11 cellular contexts compared by ENCODE assay signal in the genomic region with DNA sequence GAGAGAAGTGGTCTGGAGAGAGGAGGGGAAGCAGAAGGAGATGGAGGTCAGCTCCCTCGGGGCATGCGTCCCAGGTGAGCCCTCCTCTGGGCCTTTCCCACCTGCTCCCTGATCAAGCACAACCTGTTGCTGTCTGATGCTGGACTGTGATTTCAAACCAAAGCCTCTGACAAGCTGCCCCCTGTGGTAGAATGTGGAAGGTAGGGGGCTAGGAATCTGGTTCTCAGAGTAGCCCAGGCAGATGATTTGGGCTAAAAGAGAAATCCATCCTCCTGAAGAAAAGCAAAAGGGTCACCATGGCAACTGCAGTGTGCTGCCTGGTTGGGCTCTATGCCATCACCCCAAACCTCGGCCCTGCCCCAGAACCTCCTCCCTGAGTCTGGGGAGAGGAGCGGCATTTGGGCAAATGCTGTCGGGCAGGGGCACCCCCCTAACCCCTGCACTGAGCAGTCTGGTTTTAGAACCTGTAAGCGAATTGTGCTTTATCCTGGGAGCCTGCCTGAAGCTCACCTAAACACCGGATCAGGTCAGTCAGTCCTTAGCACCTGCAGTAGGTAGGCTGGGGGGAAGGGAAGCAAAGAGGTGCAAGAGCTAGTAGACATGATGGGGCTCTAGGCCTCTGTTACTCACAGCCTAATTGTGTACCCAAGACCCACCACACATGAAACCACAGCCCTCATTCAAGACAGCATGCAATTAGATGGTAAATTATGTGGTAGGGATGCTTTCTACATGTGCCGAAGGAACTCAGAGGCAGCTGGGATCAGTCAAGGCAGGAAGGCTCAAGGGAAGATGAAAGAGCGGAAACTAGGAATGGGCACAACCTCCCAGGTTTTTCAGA.
A peak's percentile ranks its signal among the peaks of the same experiment; 100 is the strongest.
DNase-seq lines count a peak whose midpoint lies in the region; ATAC-seq and TF ChIP-seq lines count a peak whose summit lies in the region.
"Had no signal": no experiment of that assay in that cellular context is flagged by ENCODE, and none has a peak within 500 bp of the region (broad histone marks: within the 10 kb centered on the region; RNA-seq: fewer than 3 reads in every experiment).

No MANE protein-coding gene starts in this region.

- no peak overlapping the region for H3K4me2 ChIP-seq in hepatocyte

- H3K36me3 Mint-ChIP-seq in T-helper 2 cell treated with Interferon-gamma antibody and Interleukin-4, amounts not matched to agents 5 μg/mL and 100 μg/mL, for 36 hours (ENCODE audit: low read depth) = peaks cover 34% of the 10 kb centered on the region
- peaks cover 27% of the 10 kb centered on the region for H3K36me3 Mint-ChIP-seq in WTC11
- peaks cover 6% of the 10 kb centered on the region for H3K36me3 Mint-ChIP-seq in effector memory CD8-positive, alpha-beta T cell (ENCODE audit: insufficient read depth)

- CTCF ChIA-PET in WTC11 (lab: Charles Lee) = interaction anchor here (0.9 to 3.4 kb wide), 15 partner anchors 8 to 330 kb away, joined by 3 to 26 read pairs (median 4); no protein-coding TSS in a partner anchor

- H3K27ac Mint-ChIP-seq in T-helper 2 cell treated with Interferon-gamma antibody and Interleukin-4, amounts not matched to agents 5 μg/mL and 100 μg/mL, for 36 hours = peak overlapping the region; percentile 39
- peak overlapping the region; percentile 92 for H3K27ac Mint-ChIP-seq in WTC11
- peak overlapping the region in 1 of 2 donors; percentile 27 for H3K27ac Mint-ChIP-seq in effector memory CD8-positive, alpha-beta T cell

- TF ChIP-seq EP300 in stomach (IDR thresholded peaks at IDR 0.05) = no peak

- H3K4me1 ChIP-seq in hepatocyte (ENCODE audit: insufficient read depth) (peaks cover 4% of the 10 kb centered on the region), stomach (peaks cover 7 to 37% (median 17%) of the 10 kb centered on the region in 4 donors)

- H3K9me3 ChIP-seq in hepatocyte (ENCODE audit: low read depth) (no peaks in the 10 kb centered on the region), stomach (no peaks in the 10 kb centered on the region)
- H3K9me3 ChIP-seq: upper lobe of left lung had no signal

- H3K9me3 Mint-ChIP-seq in T-helper 2 cell treated with Interferon-gamma antibody and Interleukin-4, amounts not matched to agents 5 μg/mL and 100 μg/mL, for 36 hours = no peaks in the 10 kb centered on the region
- H3K9me3 Mint-ChIP-seq in WTC11 = 0 out of 2 replicates have a peak, but pooled peaks cover 4% of the 10 kb centered on the region
- no peaks in the 10 kb centered on the region for H3K9me3 Mint-ChIP-seq in effector memory CD8-positive, alpha-beta T cell

- WGBS in hepatocyte (ENCODE audit: low lambda C conversion rate, missing lambda C conversion rate) = 89% methylated on average over 9 of the region's 9 CpGs
- WGBS in stomach, 5 donors = 71 to 93% (median 89%) methylated on average over 8 to 9 of the region's 9 CpGs

- no peaks in the 10 kb centered on the region for H3K9me2 ChIP-seq in hepatocyte (replicated peaks; ENCODE audit: insufficient read depth)

- no peaks in the 10 kb centered on the region for H4K20me1 ChIP-seq in hepatocyte (ENCODE audit: insufficient read depth, poor library complexity, severe bottlenecking)

- intact Hi-C loops in stomach (cut with DNase I; ENCODE audit: low total_unique reads) = no loop called here

- no peak overlapping the region for H3K4me3 Mint-ChIP-seq in T-helper 2 cell treated with Interferon-gamma antibody and Interleukin-4, amounts not matched to agents 5 μg/mL and 100 μg/mL, for 36 hours
- no peak overlapping the region for H3K4me3 Mint-ChIP-seq in WTC11
- H3K4me3 Mint-ChIP-seq in effector memory CD8-positive, alpha-beta T cell = no peak overlapping the region

- no peak for TF ChIP-seq POLR2A in stomach (IDR thresholded peaks at IDR 0.05)

- H3K27me3 ChIP-seq in hepatocyte (no peaks in the 10 kb centered on the region), stomach (no peaks in the 10 kb centered on the region)
- H3K27me3 ChIP-seq: upper lobe of left lung had no signal

- no peak overlapping the region for H2AFZ ChIP-seq in hepatocyte

- H3K36me3 ChIP-seq in hepatocyte (replicated peaks; ENCODE audit: insufficient read depth, low read depth) (no peaks in the 10 kb centered on the region), stomach (peaks cover 5 to 52% (median 27%) of the 10 kb centered on the region in 4 donors)

- H3K27ac ChIP-seq in hepatocyte (peak overlapping the region; percentile 34), stomach (peak overlapping the region in 3 of 5 donors; percentile 16 to 80 (median 32))

- no peak for DNase-seq in T-helper 2 cell treated with Interferon-gamma antibody and Interleukin-4, amounts not matched to agents 5 μg/mL and 100 μg/mL, for 36 hours (ENCODE audit: low spot score)
- DNase-seq in T-helper 2 cell (no peak), WTC11 (ENCODE audit: low spot score) (peak; percentile 28), hepatocyte (ENCODE audit: low spot score) (no peak), stomach (no peak)
- no peak for DNase-seq in effector memory CD8-positive, alpha-beta T cell
- DNase-seq: IMR-90, PC-3, upper lobe of left lung had no signal

- peak; percentile 30 for ATAC-seq in WTC11
- no peak for ATAC-seq in GM18519 (IDR thresholded peaks at IDR 0.05; ENCODE audit: low FRiP score, unreplicated experiment)
- no peak for ATAC-seq in effector memory CD8-positive, alpha-beta T cell (replicated peaks)
- no peak for ATAC-seq in HG03159 (IDR thresholded peaks at IDR 0.05; ENCODE audit: unreplicated experiment)
- ATAC-seq: PC-3 had no signal

- TF ChIP-seq CTCF in WTC11 (IDR thresholded peaks at IDR 0.05) (no peak), hepatocyte (IDR thresholded peaks at IDR 0.05; ENCODE audit: poor library complexity) (no peak), stomach (IDR thresholded peaks at IDR 0.05) (no peak)

- H3K4me3 ChIP-seq in hepatocyte = no peak overlapping the region
- no peak overlapping the region for H3K4me3 ChIP-seq in stomach
- H3K4me3 ChIP-seq: upper lobe of left lung had no signal

- H3K4me1 Mint-ChIP-seq in T-helper 2 cell treated with Interferon-gamma antibody and Interleukin-4, amounts not matched to agents 5 μg/mL and 100 μg/mL, for 36 hours (ENCODE audit: low read depth) = peaks cover 1% of the 10 kb centered on the region
- peaks cover 81% of the 10 kb centered on the region for H3K4me1 Mint-ChIP-seq in WTC11
- H3K4me1 Mint-ChIP-seq in effector memory CD8-positive, alpha-beta T cell (ENCODE audit: low read depth in 2 of 2) = peaks cover 2 to 33% of the 10 kb centered on the region in 2 donors

- peaks cover 3% of the 10 kb centered on the region for H3K79me2 ChIP-seq in hepatocyte

- no peaks in the 10 kb centered on the region for H3K27me3 Mint-ChIP-seq in T-helper 2 cell treated with Interferon-gamma antibody and Interleukin-4, amounts not matched to agents 5 μg/mL and 100 μg/mL, for 36 hours (ENCODE audit: low read depth)
- H3K27me3 Mint-ChIP-seq in WTC11 (ENCODE audit: low read depth) = no peaks in the 10 kb centered on the region; the same call in 1 of the 2 replicates
- no peaks in the 10 kb centered on the region for H3K27me3 Mint-ChIP-seq in effector memory CD8-positive, alpha-beta T cell

- POLR2A ChIA-PET in WTC11 (lab: Charles Lee) = interaction anchor here (0.5 to 3.0 kb wide), 3 partner anchors 19 to 266 kb away, joined by 3 to 11 read pairs (median 9); no protein-coding TSS in a partner anchor

TF ChIP-seq in WTC11, 78 proteins besides CTCF, POLR2A, EP300 and RAD21:
- TF ChIP-seq EMX1 (CRISPR knock-in tag; IDR thresholded peaks at IDR 0.05) (no peak), ZNF121 (CRISPR knock-in tag; IDR thresholded peaks at IDR 0.05) (peak; percentile 13; the same call in 1 of the 2 replicates)
